Comparison of ENCODE assay signal across 7 cellular contexts in genomic region chr1:33802268-33802667, GRCh38.
"Had no signal": no experiment of that assay in that cellular context is flagged by ENCODE, and none has a peak within 500 bp of the region (broad histone marks: within the 10 kb centered on the region; RNA-seq: fewer than 3 reads in every experiment).

No MANE protein-coding gene starts in this region.

- FAIRE-seq: HepG2, HTR-8/SVneo, K562 had no signal

- H3K27ac Mint-ChIP-seq: IgD-negative memory B cell had no signal

- DNase-seq: IMR-90, KBM-7 had no signal

- H3K4me3 Mint-ChIP-seq: IgD-negative memory B cell had no signal

- H3K4me1 Mint-ChIP-seq: IgD-negative memory B cell had no signal

- ATAC-seq: HepG2, K562 had no signal

- H3K4me3 ChIP-seq: K562 had no signal

- H3K27ac ChIP-seq: HL-60 had no signal

- H3K36me3 Mint-ChIP-seq: IgD-negative memory B cell had no signal
